24 cellular contexts compared by ENCODE assay signal in the genomic region with DNA sequence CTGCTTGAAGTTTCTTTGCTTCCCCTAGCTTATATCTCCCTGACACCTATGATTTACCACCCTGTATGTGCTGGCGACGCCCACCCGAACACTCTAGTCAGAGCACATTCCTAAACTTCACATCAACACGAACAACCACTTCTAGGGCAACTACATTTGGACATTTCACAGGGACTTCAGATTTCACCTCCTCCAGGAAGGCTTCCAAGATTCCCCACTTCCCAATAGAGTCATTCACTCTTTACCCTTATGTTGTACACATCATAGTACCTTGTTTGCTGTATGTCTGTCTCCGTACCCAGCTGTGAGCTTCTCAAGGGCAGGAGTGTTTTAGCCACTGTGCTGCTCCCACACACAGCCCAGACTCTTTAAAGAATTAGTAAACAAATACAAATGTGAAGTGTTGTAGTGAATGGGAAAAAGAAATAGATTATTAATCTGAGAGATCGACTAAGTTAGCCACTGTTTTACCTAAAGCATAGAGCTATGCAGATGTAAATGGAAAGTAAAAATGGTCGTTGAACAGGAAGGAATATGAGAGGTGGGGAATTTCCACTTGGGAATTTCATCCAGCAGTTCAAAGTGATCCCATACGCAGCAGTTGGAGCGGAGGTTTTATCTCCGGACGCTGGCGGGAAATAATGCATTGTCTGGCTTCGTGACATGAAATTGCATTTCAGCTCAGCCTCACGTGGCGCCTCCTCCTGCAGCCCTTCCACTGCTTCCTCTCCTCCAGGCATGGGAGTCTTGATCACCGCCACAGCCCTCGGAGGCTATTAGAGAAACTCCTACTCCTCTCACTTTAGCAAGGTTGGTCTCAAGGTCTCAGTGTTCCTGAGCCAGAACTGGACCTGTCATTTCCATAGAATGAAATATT.
DNase-seq lines count a peak whose midpoint lies in the region; TF ChIP-seq lines count a peak whose summit lies in the region.
"Had no signal": no experiment of that assay in that cellular context is flagged by ENCODE, and none has a peak within 500 bp of the region (broad histone marks: within the 10 kb centered on the region; RNA-seq: fewer than 3 reads in every experiment).

No MANE protein-coding gene starts in this region.

- intact Hi-C loops in left ventricle myocardium inferior (cut with micrococcal nuclease): no loop called here
- intact Hi-C loops in vagina (cut with DNase I): no loop called here

- no peaks in the 10 kb centered on the region for H3K27me3 Mint-ChIP-seq in mesothelial cell of epicardium (ENCODE audit: low read depth)
- H3K27me3 Mint-ChIP-seq: activated T-cell treated with anti-CD3 and anti-CD28 coated beads, Interleukin-2, amount 50 U/mL, for 24 hours had no signal

- H3K9me3 Mint-ChIP-seq in mesothelial cell of epicardium: peaks cover 13% of the 10 kb centered on the region
- H3K9me3 Mint-ChIP-seq: activated T-cell treated with anti-CD3 and anti-CD28 coated beads, Interleukin-2, amount 50 U/mL, for 24 hours; CD8-positive, alpha-beta T cell had no signal

- H3K4me1 ChIP-seq in left ventricle myocardium inferior (peaks cover 19% of the 10 kb centered on the region), right atrium auricular region (no peaks in the 10 kb centered on the region), vagina (peaks cover 12% of the 10 kb centered on the region)

- H3K27ac ChIP-seq in left ventricle myocardium inferior (replicated peaks) (peak overlapping the region; percentile 43), right atrium auricular region (no peak overlapping the region), vagina (peak overlapping the region; percentile 17), substantia nigra (ENCODE audit: low read depth, low read length, poor library complexity, severe bottlenecking) (no peak overlapping the region)
- H3K27ac ChIP-seq: RWPE1 had no signal

- peak overlapping the region; percentile 65 for H3K27ac Mint-ChIP-seq in mesothelial cell of epicardium
- H3K27ac Mint-ChIP-seq: activated T-cell treated with anti-CD3 and anti-CD28 coated beads, Interleukin-2, amount 50 U/mL, for 24 hours; CD8-positive, alpha-beta T cell; GM23338; IgD-negative memory B cell; immature natural killer cell had no signal

- no peak overlapping the region for H3K4me3 Mint-ChIP-seq in mesothelial cell of epicardium
- H3K4me3 Mint-ChIP-seq: activated T-cell treated with anti-CD3 and anti-CD28 coated beads, Interleukin-2, amount 50 U/mL, for 24 hours; CD8-positive, alpha-beta T cell; GM23338; IgD-negative memory B cell; immature natural killer cell had no signal

- no peaks in the 10 kb centered on the region for H3K36me3 ChIP-seq in left ventricle myocardium inferior
- no peaks in the 10 kb centered on the region for H3K36me3 ChIP-seq in right atrium auricular region
- H3K36me3 ChIP-seq in vagina: no peaks in the 10 kb centered on the region

- TF ChIP-seq CTCF in left ventricle myocardium inferior (IDR thresholded peaks at IDR 0.05; ENCODE audit: borderline replicate concordance) (no peak), right atrium auricular region (IDR thresholded peaks at IDR 0.05) (no peak), fibroblast of pulmonary artery (IDR thresholded peaks at IDR 0.05; ENCODE audit: low read length, missing control alignments) (no peak), mesothelial cell of epicardium (IDR thresholded peaks at IDR 0.05; ENCODE audit: unreplicated experiment) (no peak), vagina (IDR thresholded peaks at IDR 0.05) (no peak)

- DNase-seq in left ventricle myocardium inferior: no peak
- DNase-seq in right atrium auricular region (ENCODE audit: low spot score): no peak
- peak; percentile 73 for DNase-seq in fibroblast of pulmonary artery (ENCODE audit: low read depth)
- no peak for DNase-seq in mesothelial cell of epicardium (ENCODE audit: low spot score in 2 of 2, unreplicated experiment in 2 of 2)
- no peak for DNase-seq in vagina (ENCODE audit: extremely low spot score in 2 of 2)
- no peak for DNase-seq in NCI-H345 (lab: John Stamatoyannopoulos, UW)
- DNase-seq in effector CD4-positive, alpha-beta T cell: no peak
- DNase-seq in substantia nigra (lab: John Stamatoyannopoulos, UW): no peak
- DNase-seq: activated CD4-positive, alpha-beta T cell treated with anti-CD3 and anti-CD28 coated beads for 4 hours; activated naive CD4-positive, alpha-beta T cell; activated T-cell treated with anti-CD3 and anti-CD28 coated beads, Interleukin-2, amount 50 U/mL, for 24 hours; caudate nucleus; CD8-positive, alpha-beta T cell; foreskin melanocyte; hippocampal formation; immature natural killer cell; NCI-H2081; small intestine; stimulated activated CD4-positive, alpha-beta T cell treated with anti-CD3 and anti-CD28 coated beads, Interleukin-4, amount 100 ng/mL, for 4 hours; stimulated activated naive CD4-positive, alpha-beta T cell had no signal

- H3K4me1 Mint-ChIP-seq in mesothelial cell of epicardium: peaks cover 47% of the 10 kb centered on the region
- H3K4me1 Mint-ChIP-seq: immature natural killer cell had no signal

- no peak overlapping the region for H3K4me3 ChIP-seq in left ventricle myocardium inferior
- no peak overlapping the region for H3K4me3 ChIP-seq in right atrium auricular region
- H3K4me3 ChIP-seq in fibroblast of pulmonary artery (replicated peaks; ENCODE audit: low read depth, low read length): no peak overlapping the region
- no peak overlapping the region for H3K4me3 ChIP-seq in vagina
- H3K4me3 ChIP-seq: GM23338, lung had no signal

- peaks cover 4% of the 10 kb centered on the region for H3K36me3 Mint-ChIP-seq in mesothelial cell of epicardium
- H3K36me3 Mint-ChIP-seq: CD8-positive, alpha-beta T cell; IgD-negative memory B cell; immature natural killer cell had no signal

- H3K9me3 ChIP-seq in left ventricle myocardium inferior (replicated peaks): peaks cover 6% of the 10 kb centered on the region
- peaks cover 0 to 4% of the 10 kb centered on the region in 2 donors for H3K9me3 ChIP-seq in right atrium auricular region
- no peaks in the 10 kb centered on the region for H3K9me3 ChIP-seq in vagina

- H3K27me3 ChIP-seq in left ventricle myocardium inferior (ENCODE audit: low read depth) (no peaks in the 10 kb centered on the region), right atrium auricular region (no peaks in the 10 kb centered on the region), vagina (no peaks in the 10 kb centered on the region)

- TF ChIP-seq POLR2A in vagina (IDR thresholded peaks at IDR 0.05): no peak

Comparison
In these comparisons a context has a peak if more than half of its experiments do, and no peak if none do; other contexts are left out.
1. H3K27ac ChIP-seq: peak in left ventricle myocardium inferior (single experiment) and vagina (single experiment); none in right atrium auricular region (0 of 2) and substantia nigra (single experiment).